Comparison of ENCODE assay signal across 32 cellular contexts in the genomic region with DNA sequence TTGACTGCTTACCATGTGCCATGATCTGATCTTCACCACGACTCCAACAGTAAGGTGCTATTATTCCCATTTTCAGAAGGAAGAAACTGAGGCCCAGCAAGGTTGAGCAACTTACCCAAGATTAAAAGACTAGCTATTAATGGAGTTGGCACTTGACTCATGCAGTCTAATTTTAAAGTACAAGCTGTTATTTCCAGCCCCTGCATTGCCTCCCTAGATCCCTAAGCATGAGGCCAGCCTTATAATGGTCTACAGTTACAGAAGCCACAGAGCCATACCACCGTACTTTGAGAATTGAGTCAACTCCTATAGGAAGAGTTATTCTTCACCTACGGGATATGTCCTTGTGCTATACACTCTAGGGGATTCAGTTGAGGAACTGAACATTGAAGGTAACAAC.
"Had no signal": no experiment of that assay in that cellular context is flagged by ENCODE, and none has a peak within 500 bp of the region (broad histone marks: within the 10 kb centered on the region; RNA-seq: fewer than 3 reads in every experiment).

No MANE protein-coding gene starts in this region.

- H3K4me1 ChIP-seq: adrenal gland, ascending aorta, body of pancreas, breast epithelium had no signal

- H3K36me3 ChIP-seq: adrenal gland, ascending aorta, brain microvascular endothelial cell, breast epithelium, cardiac muscle cell had no signal

- ATAC-seq: activated naive CD4-positive, alpha-beta T cell treated with anti-CD3 and anti-CD28 coated beads, Interleukin-2, amount 50 U/mL, for 72 hours; activated naive CD8-positive, alpha-beta T cell treated with anti-CD3 and anti-CD28 coated beads, Interleukin-2, amount 50 U/mL, for 24 hours; activated T-cell treated with anti-CD3 and anti-CD28 coated beads, Interleukin-2, amount 50 U/mL, for 4 hours; activated T-cell treated with anti-CD3 and anti-CD28 coated beads, Interleukin-2, amount 50 U/mL, for 72 hours; activated T-helper 17 cell treated with anti-CD3 and anti-CD28 coated beads, Interleukin-2, amount 50 U/mL, for 72 hours; body of pancreas had no signal

- H3K27me3 ChIP-seq: adrenal gland, ascending aorta, body of pancreas, brain microvascular endothelial cell, cardiac muscle cell had no signal

- DNase-seq: activated effector memory CD4-positive, alpha-beta T cell treated with anti-CD3 and anti-CD28 coated beads, Interleukin-2, amount 50 U/mL, for 16 hours; activated effector memory CD4-positive, alpha-beta T cell treated with Interleukin-2 at 50 U/mL for 16 hours; activated gamma-delta T cell; activated gamma-delta T cell treated with Interleukin-2 at 50 U/mL for 16 hours; activated naive CD4-positive, alpha-beta T cell; activated naive CD4-positive, alpha-beta T cell treated with anti-CD3 and anti-CD28 coated beads for 36 hours; activated naive CD4-positive, alpha-beta T cell treated with anti-CD3 and anti-CD28 coated beads, Interleukin-2, amount 10 ng/mL, durations not matched to agents 7 days and 5 days; activated naive CD4-positive, alpha-beta T cell treated with anti-CD3 and anti-CD28 coated beads, Interleukin-2, amount 50 U/mL, for 16 hours; activated naive CD4-positive, alpha-beta T cell treated with Interleukin-2 at 50 U/mL for 16 hours; activated naive CD8-positive, alpha-beta T cell treated with anti-CD3 and anti-CD28 coated beads for 36 hours; activated naive CD8-positive, alpha-beta T cell treated with anti-CD3 and anti-CD28 coated beads, Interleukin-2, amount 10 ng/mL, durations not matched to agents 7 days and 5 days; activated naive CD8-positive, alpha-beta T cell treated with anti-CD3 and anti-CD28 coated beads, Interleukin-2, amount 50 U/mL, for 24 hours; activated T-cell treated with anti-CD3 and anti-CD28 coated beads, Interleukin-2, amount 50 U/mL, for 1 hour; activated T-cell treated with anti-CD3 and anti-CD28 coated beads, Interleukin-2, amount 50 U/mL, for 24 hours; activated T-cell treated with anti-CD3 and anti-CD28 coated beads, Interleukin-2, amount 50 U/mL, for 4 hours; activated T-cell treated with anti-CD3 and anti-CD28 coated beads, Interleukin-2, amount 50 U/mL, for 48 hours; activated T-cell treated with anti-CD3 and anti-CD28 coated beads, Interleukin-2, amount 50 U/mL, for 72 hours; adrenal gland; amniotic stem cell; amygdala; anterior cingulate cortex; aorta; body of pancreas; brain microvascular endothelial cell; caudate nucleus; central memory CD4-positive, alpha-beta T cell; cerebellar nuclear complex had no signal

- H3K27ac ChIP-seq: adrenal gland, ascending aorta, body of pancreas, brain microvascular endothelial cell, breast epithelium, cardiac muscle cell had no signal

- H3K4me3 ChIP-seq: adrenal gland, ascending aorta, body of pancreas, breast epithelium, cardiac muscle cell had no signal

- H3K9me3 ChIP-seq: adrenal gland, ascending aorta, body of pancreas had no signal
